In genomic region chr1:180501865-180502360, GRCh38 we compare ENCODE assay signal across 1 cellular context.
TF ChIP-seq lines count a peak whose summit lies in the region.

No MANE protein-coding gene starts in this region.

TF ChIP-seq in WTC11, 78 proteins besides CTCF, POLR2A, EP300 and RAD21 (continued from another document):
- TF ChIP-seq ARID4B (CRISPR knock-in tag; IDR thresholded peaks at IDR 0.05; ENCODE audit: borderline replicate concordance) (0 out of 2 replicates have a peak, but pooled peaks have one; percentile 26), ZNF423 (CRISPR knock-in tag; IDR thresholded peaks at IDR 0.05) (no peak), CREM (CRISPR knock-in tag; IDR thresholded peaks at IDR 0.05) (no peak), AR (CRISPR knock-in tag; IDR thresholded peaks at IDR 0.05) (no peak), ZNF281 (CRISPR knock-in tag; IDR thresholded peaks at IDR 0.05) (0 out of 2 replicates have a peak, but pooled peaks have one; percentile 7), ZBTB43 (CRISPR knock-in tag; IDR thresholded peaks at IDR 0.05) (no peak), CREB1 (CRISPR knock-in tag; IDR thresholded peaks at IDR 0.05) (no peak), NR2C2 (CRISPR knock-in tag; IDR thresholded peaks at IDR 0.05) (no peak), JUN (CRISPR knock-in tag; IDR thresholded peaks at IDR 0.05) (no peak)
TF ChIP-seq in WTC11: peak in this region for 5.
